In genomic region chr5:58482536-58482935, GRCh38 we compare ENCODE assay signal across 20 cellular contexts. TPM values are rescaled to one million over a fixed set of nuclear protein-coding genes. Genes with fewer than 3 reads are reported as not detected.
DNase-seq lines count a peak whose midpoint lies in the region; ATAC-seq and TF ChIP-seq lines count a peak whose summit lies in the region.
"Had no signal": no experiment of that assay in that cellular context is flagged by ENCODE, and none has a peak within 500 bp of the region (broad histone marks: within the 10 kb centered on the region; RNA-seq: fewer than 3 reads in every experiment).

No MANE protein-coding gene starts in this region.

- H3K9me3 ChIP-seq in neuronal stem cell (replicated peaks in 1 of 2; ENCODE audit: control insufficient read depth in 2 of 2, insufficient read depth in 1 of 2, low read depth in 1 of 2, low read length in 2 of 2) = peaks cover 0 to 8% of the 10 kb centered on the region in 2 donors
- H3K9me3 ChIP-seq in gastroesophageal sphincter = no peaks in the 10 kb centered on the region
- H3K9me3 ChIP-seq: A549 had no signal

- CTCF ChIA-PET in activated naive CD4-positive, alpha-beta T cell treated with anti-CD3 and anti-CD28 coated beads, Interleukin-2, amount 10 ng/mL, durations not matched to agents 7 days and 5 days (lab: Charles Lee) = no interaction called here

- WGBS in neuronal stem cell (ENCODE audit: extremely low coverage in 2 of 2, insufficient read length in 2 of 2, insufficient replicate concordance in 1 of 2), 2 donors = no CpG with 5 or more reads among the region's 1 CpG
- 100% methylated on average over 1 of the region's 1 CpG for whole genome bisulfite sequencing in gastroesophageal sphincter (ENCODE audit: low coverage in 1 of 2), 2 donors

- H3K14ac ChIP-seq in neuronal stem cell (ENCODE audit: low read length) = peak overlapping the region; percentile 77

- peaks cover 0 to 2% of the 10 kb centered on the region in 2 donors for H3K4me1 ChIP-seq in neuronal stem cell (ENCODE audit: control insufficient read depth in 2 of 2, insufficient read depth in 1 of 2, low read depth in 1 of 2, low read length in 2 of 2)
- no peaks in the 10 kb centered on the region for H3K4me1 ChIP-seq in gastroesophageal sphincter

- TF ChIP-seq POLR2A in gastroesophageal sphincter (IDR thresholded peaks at IDR 0.05) = no peak

- no peak overlapping the region for H2BK15ac ChIP-seq in neuronal stem cell (ENCODE audit: low read length)

- H2AFZ ChIP-seq in neuronal stem cell (ENCODE audit: low read length) = no peak overlapping the region
- H2AFZ ChIP-seq: GM23338 had no signal

- peak overlapping the region; percentile 25 for H3K9ac ChIP-seq in neuronal stem cell (ENCODE audit: low read depth, low read length, poor library complexity)
- H3K9ac ChIP-seq: BLaER1 had no signal

- peak; percentile 43 for ATAC-seq in stimulated activated naive CD8-positive, alpha-beta T cell treated with anti-CD3 and anti-CD28 coated beads, Interleukin-15, amount 100 ng/mL, for 72 hours
- ATAC-seq in stimulated activated naive CD8-positive, alpha-beta T cell treated with anti-CD3 and anti-CD28 coated beads, Interleukin-15, Interleukin-2, amounts not matched to agents 100 U/mL and 50 U/mL, for 24 hours = no peak
- ATAC-seq in stimulated activated naive B cell treated with anti-CD40 and anti-IgM and Interleukin-4, amounts not matched to agents 10 μg/mL and 1 μg/mL and 100 μg/mL, for 72 hours (replicated peaks) = peak; percentile 24 to 25
- ATAC-seq in GM19035 (IDR thresholded peaks at IDR 0.05; ENCODE audit: unreplicated experiment) (no peak), gastroesophageal sphincter (no peak)
- ATAC-seq: GM23338, HCT116 had no signal

- no peak overlapping the region for H3K27ac ChIP-seq in neuronal stem cell (replicated peaks; ENCODE audit: low read length)
- H3K27ac ChIP-seq in gastroesophageal sphincter = no peak overlapping the region
- H3K27ac ChIP-seq: 22Rv1, A549, BLaER1 had no signal

- no peaks in the 10 kb centered on the region for H3K79me1 ChIP-seq in neuronal stem cell (ENCODE audit: low read depth, low read length)

- no peak for DNase-seq in stimulated activated naive CD8-positive, alpha-beta T cell treated with anti-CD3 and anti-CD28 coated beads, Interleukin-15, amount 100 ng/mL, for 72 hours
- no peak for DNase-seq in stimulated activated naive CD8-positive, alpha-beta T cell treated with anti-CD3 and anti-CD28 coated beads, Interleukin-15, Interleukin-2, amounts not matched to agents 100 U/mL and 50 U/mL, for 24 hours
- DNase-seq in neuronal stem cell (ENCODE audit: low spot score) = no peak
- DNase-seq in stimulated activated naive B cell treated with anti-CD40 and anti-IgM and Interleukin-4, amounts not matched to agents 10 μg/mL and 1 μg/mL and 100 μg/mL, for 72 hours = no peak
- no peak for DNase-seq in activated naive CD4-positive, alpha-beta T cell treated with anti-CD3 and anti-CD28 coated beads, Interleukin-2, amount 10 ng/mL, durations not matched to agents 7 days and 5 days
- DNase-seq: AML-193; CD4-positive, alpha-beta memory T cell; DMS153; DMS79; GDM1; HFFc6 had no signal

- H3K9me3 Mint-ChIP-seq in stimulated activated naive CD8-positive, alpha-beta T cell treated with anti-CD3 and anti-CD28 coated beads, Interleukin-15, amount 100 ng/mL, for 72 hours = no peaks in the 10 kb centered on the region
- H3K9me3 Mint-ChIP-seq in stimulated activated naive B cell treated with anti-CD40 and anti-IgM and Interleukin-4, amounts not matched to agents 10 μg/mL and 1 μg/mL and 100 μg/mL, for 72 hours = peaks cover 0 to 1% of the 10 kb centered on the region in 2 donors
- H3K9me3 Mint-ChIP-seq in activated naive CD4-positive, alpha-beta T cell treated with anti-CD3 and anti-CD28 coated beads, Interleukin-2, amount 10 ng/mL, durations not matched to agents 7 days and 5 days = no peaks in the 10 kb centered on the region
- H3K9me3 Mint-ChIP-seq: CD4-positive, alpha-beta memory T cell; GM23338; HFFc6 had no signal

- H3K36me3 Mint-ChIP-seq in stimulated activated naive B cell treated with anti-CD40 and anti-IgM and Interleukin-4, amounts not matched to agents 10 μg/mL and 1 μg/mL and 100 μg/mL, for 72 hours = no peaks in the 10 kb centered on the region
- no peaks in the 10 kb centered on the region for H3K36me3 Mint-ChIP-seq in activated naive CD4-positive, alpha-beta T cell treated with anti-CD3 and anti-CD28 coated beads, Interleukin-2, amount 10 ng/mL, durations not matched to agents 7 days and 5 days
- H3K36me3 Mint-ChIP-seq: CD14-positive monocyte; CD4-positive, alpha-beta memory T cell had no signal

- H2BK120ac ChIP-seq in neuronal stem cell (ENCODE audit: low read depth, low read length) = no peak overlapping the region

- no peak for TF ChIP-seq EP300 in gastroesophageal sphincter (IDR thresholded peaks at IDR 0.05)

- no peak overlapping the region for H4K8ac ChIP-seq in neuronal stem cell (ENCODE audit: low read depth, low read length)

- no peak overlapping the region for H3K4me3 Mint-ChIP-seq in stimulated activated naive CD8-positive, alpha-beta T cell treated with anti-CD3 and anti-CD28 coated beads, Interleukin-15, amount 100 ng/mL, for 72 hours
- no peak overlapping the region for H3K4me3 Mint-ChIP-seq in stimulated activated naive B cell treated with anti-CD40 and anti-IgM and Interleukin-4, amounts not matched to agents 10 μg/mL and 1 μg/mL and 100 μg/mL, for 72 hours
- no peak overlapping the region for H3K4me3 Mint-ChIP-seq in activated naive CD4-positive, alpha-beta T cell treated with anti-CD3 and anti-CD28 coated beads, Interleukin-2, amount 10 ng/mL, durations not matched to agents 7 days and 5 days
- H3K4me3 Mint-ChIP-seq: CD14-positive monocyte; CD4-positive, alpha-beta memory T cell; GM23338; HFFc6 had no signal

- no peaks in the 10 kb centered on the region for H3K4me1 Mint-ChIP-seq in stimulated activated naive CD8-positive, alpha-beta T cell treated with anti-CD3 and anti-CD28 coated beads, Interleukin-15, amount 100 ng/mL, for 72 hours
- peaks cover 8 to 20% of the 10 kb centered on the region in 2 donors for H3K4me1 Mint-ChIP-seq in stimulated activated naive B cell treated with anti-CD40 and anti-IgM and Interleukin-4, amounts not matched to agents 10 μg/mL and 1 μg/mL and 100 μg/mL, for 72 hours
- no peaks in the 10 kb centered on the region for H3K4me1 Mint-ChIP-seq in activated naive CD4-positive, alpha-beta T cell treated with anti-CD3 and anti-CD28 coated beads, Interleukin-2, amount 10 ng/mL, durations not matched to agents 7 days and 5 days
- H3K4me1 Mint-ChIP-seq: CD4-positive, alpha-beta memory T cell; GM23338 had no signal

- H2BK5ac ChIP-seq in neuronal stem cell (ENCODE audit: low read length) = no peak overlapping the region

- H2BK12ac ChIP-seq in neuronal stem cell (ENCODE audit: low read length) = no peak overlapping the region

- H3K27me3 ChIP-seq in neuronal stem cell (ENCODE audit: control insufficient read depth in 3 of 3, insufficient read depth in 3 of 3, low read depth in 1 of 3, low read length in 3 of 3) (no peaks in the 10 kb centered on the region), gastroesophageal sphincter (peaks cover 12% of the 10 kb centered on the region)
- H3K27me3 ChIP-seq: BLaER1 had no signal

- no peaks in the 10 kb centered on the region for H3K27me3 Mint-ChIP-seq in stimulated activated naive CD8-positive, alpha-beta T cell treated with anti-CD3 and anti-CD28 coated beads, Interleukin-15, amount 100 ng/mL, for 72 hours
- no peaks in the 10 kb centered on the region for H3K27me3 Mint-ChIP-seq in stimulated activated naive B cell treated with anti-CD40 and anti-IgM and Interleukin-4, amounts not matched to agents 10 μg/mL and 1 μg/mL and 100 μg/mL, for 72 hours
- no peaks in the 10 kb centered on the region for H3K27me3 Mint-ChIP-seq in activated naive CD4-positive, alpha-beta T cell treated with anti-CD3 and anti-CD28 coated beads, Interleukin-2, amount 10 ng/mL, durations not matched to agents 7 days and 5 days

- H3K27ac Mint-ChIP-seq in stimulated activated naive CD8-positive, alpha-beta T cell treated with anti-CD3 and anti-CD28 coated beads, Interleukin-15, amount 100 ng/mL, for 72 hours = no peak overlapping the region
- H3K27ac Mint-ChIP-seq in stimulated activated naive B cell treated with anti-CD40 and anti-IgM and Interleukin-4, amounts not matched to agents 10 μg/mL and 1 μg/mL and 100 μg/mL, for 72 hours = no peak overlapping the region
- no peak overlapping the region for H3K27ac Mint-ChIP-seq in activated naive CD4-positive, alpha-beta T cell treated with anti-CD3 and anti-CD28 coated beads, Interleukin-2, amount 10 ng/mL, durations not matched to agents 7 days and 5 days
- H3K27ac Mint-ChIP-seq: CD14-positive monocyte; CD4-positive, alpha-beta memory T cell; GM23338; HFFc6 had no signal

- H3K4me2 ChIP-seq in neuronal stem cell (ENCODE audit: insufficient read depth, low read length, poor library complexity, severe bottlenecking) = no peak overlapping the region
- H3K4me2 ChIP-seq: A549, BLaER1, GM23338 had no signal

- no peak for TF ChIP-seq CTCF in gastroesophageal sphincter (IDR thresholded peaks at IDR 0.05)

- H3K36me3 ChIP-seq in neuronal stem cell (replicated peaks in 1 of 2; ENCODE audit: control insufficient read depth in 2 of 2, insufficient read depth in 2 of 2, low read length in 2 of 2) (no peaks in the 10 kb centered on the region), gastroesophageal sphincter (no peaks in the 10 kb centered on the region)
- H3K36me3 ChIP-seq: BLaER1 had no signal

- H3K4me3 ChIP-seq in neuronal stem cell (ENCODE audit: low read length in 2 of 2) = peak overlapping the region in 1 of 2 donors; percentile 51
- no peak overlapping the region for H3K4me3 ChIP-seq in gastroesophageal sphincter
- H3K4me3 ChIP-seq: A549, BLaER1, GM23338 had no signal

- H3K23ac ChIP-seq in neuronal stem cell (ENCODE audit: low read depth, low read length, poor library complexity) = no peak overlapping the region

- no peak overlapping the region for H2AK5ac ChIP-seq in neuronal stem cell (ENCODE audit: low read depth, low read length)

- H4K91ac ChIP-seq in neuronal stem cell (ENCODE audit: low read depth, low read length, poor library complexity) = no peak overlapping the region

- no peak overlapping the region for H3K18ac ChIP-seq in neuronal stem cell (ENCODE audit: low read length)

- H3K4ac ChIP-seq in neuronal stem cell (ENCODE audit: low read length) = no peak overlapping the region

RNA-seq across cellular contexts. Expression of gene GAPT, which starts 8.7 kb away (rescaled TPM):
- not detected for polyA plus RNA-seq in neuronal stem cell (2013, experiment 1 of 2)
- polyA plus RNA-seq in neuronal stem cell (2013, experiment 2 of 2) = not detected
- 1 to 10 TPM in 2 of 4 donors, under 1 TPM in 1, not detected in 1; 0.50 to 2.4 (median 2.2) TPM for total RNA-seq in gastroesophageal sphincter
- total RNA-seq: CD4-positive, alpha-beta memory T cell; Daoy; GM23338; HFFc6 had no signal
- polyA plus RNA-seq: A549, GM23338 had no signal

RNA-seq across cellular contexts. Expression of gene PLK2, which starts 22.6 kb away (rescaled TPM):
- polyA plus RNA-seq in neuronal stem cell (2013, experiment 1 of 2) = 35.2 TPM
- 35.0 TPM for polyA plus RNA-seq in neuronal stem cell (2013, experiment 2 of 2)
- total RNA-seq in gastroesophageal sphincter = 10 to 100 TPM; 18.2 to 61.4 (median 36.4) TPM

Comparison
In these comparisons a context has a peak if more than half of its experiments do, and no peak if none do; other contexts are left out.
1. ATAC-seq: peak in stimulated activated naive CD8-positive, alpha-beta T cell treated with anti-CD3 and anti-CD28 coated beads, Interleukin-15, amount 100 ng/mL, for 72 hours (single experiment) and stimulated activated naive B cell treated with anti-CD40 and anti-IgM and Interleukin-4, amounts not matched to agents 10 μg/mL and 1 μg/mL and 100 μg/mL, for 72 hours (2 of 2); none in stimulated activated naive CD8-positive, alpha-beta T cell treated with anti-CD3 and anti-CD28 coated beads, Interleukin-15, Interleukin-2, amounts not matched to agents 100 U/mL and 50 U/mL, for 24 hours (single experiment), GM19035 (single experiment) and gastroesophageal sphincter (single experiment).